8 cellular contexts compared by ENCODE assay signal in genomic region chr6:163414117-163414366, GRCh38. TPM values are rescaled to one million over a fixed set of nuclear protein-coding genes. Genes with fewer than 3 reads are reported as not detected.
DNase-seq lines count a peak whose midpoint lies in the region; ATAC-seq and TF ChIP-seq lines count a peak whose summit lies in the region.

No MANE protein-coding gene starts in this region.

- H3K27ac ChIP-seq in mammary epithelial cell (ENCODE audit: insufficient read depth, low read depth, low read length), result peak overlapping the region; percentile 77

- dilution Hi-C loops in mammary epithelial cell (cut with HindIII; ENCODE audit: low sequenced_read_pairs), result no loop called here

- WGBS in mammary epithelial cell (ENCODE audit: low coverage, missing lambda C conversion rate), result no CpG with 5 or more reads among the region's 33 CpGs

- POLR2A ChIA-PET in activated CD4-positive, alpha-beta T cell treated with anti-CD3 and anti-CD28 coated beads, Interleukin-2, amount 10 ng/mL, durations not matched to agents 7 days and 5 days (lab: Charles Lee), result no interaction called here

- intact Hi-C loops in mammary epithelial cell (cut with micrococcal nuclease), result loop anchor here (10.0 kb wide), 1 partner anchor 149 kb away; no protein-coding TSS in a partner anchor

- H3K4me1 Mint-ChIP-seq in activated CD4-positive, alpha-beta T cell treated with anti-CD3 and anti-CD28 coated beads, Interleukin-2, amount 10 ng/mL, durations not matched to agents 7 days and 5 days, result peaks cover 31% of the 10 kb centered on the region

- peak overlapping the region; percentile 60 for H3K9ac ChIP-seq in mammary epithelial cell (ENCODE audit: insufficient read depth, low read length)

- H3K36me3 Mint-ChIP-seq in activated CD4-positive, alpha-beta T cell treated with anti-CD3 and anti-CD28 coated beads, Interleukin-2, amount 10 ng/mL, durations not matched to agents 7 days and 5 days (ENCODE audit: low read depth), result peaks cover 7% of the 10 kb centered on the region

- peak overlapping the region; percentile 92 for H3K27ac Mint-ChIP-seq in activated CD4-positive, alpha-beta T cell treated with anti-CD3 and anti-CD28 coated beads, Interleukin-2, amount 10 ng/mL, durations not matched to agents 7 days and 5 days

- no peaks in the 10 kb centered on the region for H3K36me3 ChIP-seq in mammary epithelial cell (ENCODE audit: insufficient read depth, low read length)

- no peaks in the 10 kb centered on the region for H4K20me1 ChIP-seq in mammary epithelial cell (ENCODE audit: insufficient read depth, low read length)

- peaks cover 6% of the 10 kb centered on the region for H3K27me3 Mint-ChIP-seq in activated CD4-positive, alpha-beta T cell treated with anti-CD3 and anti-CD28 coated beads, Interleukin-2, amount 10 ng/mL, durations not matched to agents 7 days and 5 days

- peak overlapping the region; percentile 72 to 90 (median 85) for H3K4me3 ChIP-seq in mammary epithelial cell (replicated peaks in 1 of 3; ENCODE audit: insufficient read depth in 1 of 3, low read depth in 2 of 3, low read length in 3 of 3)
- peak overlapping the region; percentile 80 for H3K4me3 ChIP-seq in mononuclear cell (ENCODE audit: low read length)

- no peak for TF ChIP-seq CTCF in mammary epithelial cell (conservative IDR thresholded peaks at IDR 0.05 in 1 of 2, IDR thresholded peaks at IDR 0.05 in 1 of 2; ENCODE audit: extremely low read depth in 1 of 2, insufficient read depth in 1 of 2, low read depth in 1 of 2, low read length in 2 of 2)

- H3K27me3 ChIP-seq in mammary epithelial cell (ENCODE audit: insufficient read depth, low read length) (no peaks in the 10 kb centered on the region), mononuclear cell (ENCODE audit: insufficient read depth, low read length) (no peaks in the 10 kb centered on the region)

- peak overlapping the region; percentile 74 for H3K4me3 Mint-ChIP-seq in activated CD4-positive, alpha-beta T cell treated with anti-CD3 and anti-CD28 coated beads, Interleukin-2, amount 10 ng/mL, durations not matched to agents 7 days and 5 days

- no TSS peak for BruUV-seq in mammary epithelial cell (replicated peaks; lab: Mats Ljungman, UMichigan)

- CTCF ChIA-PET in activated CD4-positive, alpha-beta T cell treated with anti-CD3 and anti-CD28 coated beads, Interleukin-2, amount 10 ng/mL, durations not matched to agents 7 days and 5 days (lab: Charles Lee), result no interaction called here
- CTCF ChIA-PET in mammary epithelial cell (lab: Charles Lee; ENCODE audit: low non-redundant PET), result no interaction called here

- peaks cover 48% of the 10 kb centered on the region for H3K79me2 ChIP-seq in mammary epithelial cell (ENCODE audit: insufficient read depth, low read length)

- in situ Hi-C loops in mammary epithelial cell (cut with MboI; ENCODE audit: low sequenced_read_pairs in 2 of 2), result no loop called here

- H3K4me1 ChIP-seq in mammary epithelial cell (ENCODE audit: insufficient read depth, low read length), result no peaks in the 10 kb centered on the region
- peaks cover 21% of the 10 kb centered on the region for H3K4me1 ChIP-seq in mononuclear cell (ENCODE audit: insufficient read depth, low read length)

- H3K9me3 ChIP-seq in mammary epithelial cell (replicated peaks; ENCODE audit: insufficient read depth, low read length), result no peaks in the 10 kb centered on the region
- no peaks in the 10 kb centered on the region for H3K9me3 ChIP-seq in mononuclear cell (ENCODE audit: low read depth, low read length)

- H3K4me2 ChIP-seq in mammary epithelial cell (ENCODE audit: insufficient read depth, low read depth, low read length), result peak overlapping the region; percentile 96

- peak; percentile 18 for ATAC-seq in HG03457 (IDR thresholded peaks at IDR 0.05; ENCODE audit: unreplicated experiment)

- H3K9me3 Mint-ChIP-seq in activated CD4-positive, alpha-beta T cell treated with anti-CD3 and anti-CD28 coated beads, Interleukin-2, amount 10 ng/mL, durations not matched to agents 7 days and 5 days, result no peaks in the 10 kb centered on the region

- H2AFZ ChIP-seq in mammary epithelial cell (ENCODE audit: low read depth, low read length), result peak overlapping the region; percentile 98

- no peak for DNase-seq in activated CD4-positive, alpha-beta T cell treated with anti-CD3 and anti-CD28 coated beads, Interleukin-2, amount 10 ng/mL, durations not matched to agents 7 days and 5 days
- DNase-seq in activated CD4-positive, alpha-beta T cell treated with anti-CD3 and anti-CD28 coated beads for 48 hours, result no peak
- no peak for DNase-seq in mammary epithelial cell
- DNase-seq in NCI-H526 treated with DMSO at 0.1 percent for 48 hours (lab: John Stamatoyannopoulos, UW), result no peak
- DNase-seq in GM19240 (ENCODE audit: insufficient read length, low spot score), result no peak
- no peak for DNase-seq in D341Med (ENCODE audit: low spot score)

RNA-seq across cellular contexts. Expression of gene QKI, which starts 0.5 kb away (rescaled TPM):
- 10 to 100 TPM; 61.7 to 74.7 TPM for total RNA-seq in activated CD4-positive, alpha-beta T cell treated with anti-CD3 and anti-CD28 coated beads, Interleukin-2, amount 10 ng/mL, durations not matched to agents 7 days and 5 days
- total RNA-seq in mammary epithelial cell (10 to 100 TPM; 60.6 to 76.5 TPM), mononuclear cell (167 TPM)
- polyA plus RNA-seq in mammary epithelial cell, result 76.1 TPM
- polyA minus RNA-seq in mammary epithelial cell, result 117 TPM
